In genomic region chr2:116132833-116133232, GRCh38 we compare ENCODE assay signal across 28 cellular contexts.
"Had no signal": no experiment of that assay in that cellular context is flagged by ENCODE, and none has a peak within 500 bp of the region (broad histone marks: within the 10 kb centered on the region; RNA-seq: fewer than 3 reads in every experiment).

No MANE protein-coding gene starts in this region.

- H3K4me1 ChIP-seq: ascending aorta had no signal

- H3K4me3 ChIP-seq: ascending aorta, cardiac muscle cell had no signal

- H3K27me3 ChIP-seq: ascending aorta, cardiac muscle cell had no signal

- ATAC-seq: activated CD4-positive, alpha-beta T cell treated with anti-CD3 and anti-CD28 coated beads for 36 hours; activated CD4-positive, CD25-positive, alpha-beta regulatory T cell treated with anti-CD3 and anti-CD28 coated beads, Interleukin-2, amount 50 U/mL, for 24 hours; activated CD8-positive, alpha-beta memory T cell treated with anti-CD3 and anti-CD28 coated beads, Interleukin-2, amount 10 ng/mL, durations not matched to agents 7 days and 5 days; activated CD8-positive, alpha-beta T cell treated with anti-CD3 and anti-CD28 coated beads, Interleukin-2, amount 10 ng/mL, durations not matched to agents 7 days and 5 days; activated naive CD8-positive, alpha-beta T cell treated with anti-CD3 and anti-CD28 coated beads, Interleukin-2, amount 50 U/mL, for 24 hours; WTC11 had no signal

- H3K27ac ChIP-seq: ascending aorta, cardiac muscle cell, VCaP had no signal

- H3K36me3 ChIP-seq: ascending aorta, cardiac muscle cell had no signal

- H3K9me3 ChIP-seq: ascending aorta had no signal

- DNase-seq: activated CD4-positive, alpha-beta memory T cell treated with anti-CD3 and anti-CD28 coated beads, Interleukin-2, amount 10 ng/mL, durations not matched to agents 7 days and 5 days; activated CD4-positive, alpha-beta T cell treated with anti-CD3 and anti-CD28 coated beads for 1 hour; activated CD4-positive, alpha-beta T cell treated with anti-CD3 and anti-CD28 coated beads for 36 hours; activated CD4-positive, alpha-beta T cell treated with anti-CD3 and anti-CD28 coated beads for 48 hours; activated CD4-positive, alpha-beta T cell treated with anti-CD3 and anti-CD28 coated beads, Interleukin-2, amount 10 ng/mL, durations not matched to agents 7 days and 5 days; activated CD4-positive, alpha-beta T cell treated with anti-CD3 and anti-CD28 coated beads, Interleukin-2, amount 50 U/mL, for 48 hours; activated CD4-positive, CD25-positive, alpha-beta regulatory T cell; activated CD8-positive, alpha-beta memory T cell treated with anti-CD3 and anti-CD28 coated beads for 24 hours; activated CD8-positive, alpha-beta memory T cell treated with anti-CD3 and anti-CD28 coated beads, Interleukin-2, amount 10 ng/mL, durations not matched to agents 7 days and 5 days; activated CD8-positive, alpha-beta memory T cell treated with anti-CD3 and anti-CD28 coated beads, Interleukin-2, amount 50 U/mL, for 48 hours; activated CD8-positive, alpha-beta T cell treated with anti-CD3 and anti-CD28 coated beads, Interleukin-2, amount 10 ng/mL, durations not matched to agents 7 days and 5 days; activated effector memory CD4-positive, alpha-beta T cell treated with Interleukin-2 at 50 U/mL for 16 hours; activated gamma-delta T cell; activated naive CD4-positive, alpha-beta T cell treated with anti-CD3 and anti-CD28 coated beads, Interleukin-2, amount 10 ng/mL, durations not matched to agents 7 days and 5 days; activated naive CD4-positive, alpha-beta T cell treated with Interleukin-2 at 50 U/mL for 16 hours; activated naive CD8-positive, alpha-beta T cell treated with anti-CD3 and anti-CD28 coated beads, Interleukin-2, amount 10 ng/mL, durations not matched to agents 7 days and 5 days; activated naive CD8-positive, alpha-beta T cell treated with anti-CD3 and anti-CD28 coated beads, Interleukin-2, amount 50 U/mL, for 24 hours; activated T-cell treated with anti-CD3 and anti-CD28 coated beads, Interleukin-2, amount 50 U/mL, for 24 hours; activated T-cell treated with anti-CD3 and anti-CD28 coated beads, Interleukin-2, amount 50 U/mL, for 48 hours; caudate nucleus; cerebellar nuclear complex; T-helper 2 cell; T-helper 9 cell had no signal
